Comparison of ENCODE assay signal across 1 cellular context in the genomic region with DNA sequence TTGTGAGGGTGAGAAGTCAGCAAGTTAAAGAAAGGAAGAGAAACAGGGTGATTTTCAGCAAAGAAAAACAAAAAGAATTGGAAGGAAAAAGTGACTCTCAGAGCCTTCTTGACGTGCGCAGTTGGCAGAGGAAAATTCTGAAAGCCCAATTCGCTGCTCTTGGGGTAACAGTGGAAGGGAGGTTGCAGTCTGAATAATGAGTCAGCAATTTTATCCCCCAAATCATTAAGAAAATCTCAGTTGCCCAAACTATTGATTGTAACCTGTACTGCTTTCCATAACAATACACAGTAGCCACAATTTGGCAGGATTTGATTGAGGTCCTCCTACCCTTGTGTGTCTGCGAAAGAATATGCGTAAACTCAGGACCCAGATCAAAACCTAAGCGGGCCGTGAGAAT.
TF ChIP-seq lines count a peak whose summit lies in the region.

No MANE protein-coding gene starts in this region.

TF ChIP-seq in GM23338, 12 proteins besides CTCF, POLR2A, EP300 and RAD21 (continued from another document):
- TF ChIP-seq REST (IDR thresholded peaks at IDR 0.05; ENCODE audit: unreplicated experiment) = no peak
- TF ChIP-seq EZH2 (IDR thresholded peaks at IDR 0.05; ENCODE audit: low read depth, unreplicated experiment) = no peak
- no peak for TF ChIP-seq CREB1 (CRISPR knock-in tag; IDR thresholded peaks at IDR 0.05; ENCODE audit: low read depth)
- no peak for TF ChIP-seq ETS1 (IDR thresholded peaks at IDR 0.05)
- no peak for TF ChIP-seq POLR2AphosphoS5 (IDR thresholded peaks at IDR 0.05; ENCODE audit: low read depth)
- TF ChIP-seq NANOG (IDR thresholded peaks at IDR 0.05; ENCODE audit: borderline replicate concordance) = no peak
- TF ChIP-seq EZH2phosphoT487 (IDR thresholded peaks at IDR 0.05; ENCODE audit: unreplicated experiment) = no peak
- TF ChIP-seq STAT1 (IDR thresholded peaks at IDR 0.05; ENCODE audit: unreplicated experiment) = no peak
- TF ChIP-seq JUNB (IDR thresholded peaks at IDR 0.05; ENCODE audit: unreplicated experiment) = no peak
- no peak for TF ChIP-seq ZNF331 (CRISPR knock-in tag; IDR thresholded peaks at IDR 0.05; ENCODE audit: low read depth)
- TF ChIP-seq ZNF114 (CRISPR knock-in tag; IDR thresholded peaks at IDR 0.05) = no peak
